In the genomic region with DNA sequence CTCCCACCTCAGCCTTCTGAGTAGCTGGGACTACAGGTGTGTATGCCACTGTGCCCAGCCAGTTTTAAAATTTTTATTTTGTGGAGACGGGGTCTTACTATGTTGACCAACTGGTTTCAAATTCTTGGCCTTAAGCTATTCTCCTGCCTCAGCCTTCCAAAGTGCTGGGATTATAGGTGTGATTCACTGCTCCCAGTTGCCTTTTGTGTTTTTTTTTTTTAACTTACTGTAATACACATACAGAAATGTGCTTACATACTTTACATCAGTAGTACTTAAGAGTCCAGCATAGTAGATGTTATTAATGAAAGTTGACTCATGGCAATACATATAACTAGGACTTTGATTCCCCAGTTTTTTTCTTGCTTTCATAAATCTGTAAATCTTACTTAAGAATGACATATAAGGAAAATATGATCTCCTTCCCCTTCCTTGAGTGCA, we compare ENCODE assay signal across 8 cellular contexts. TPM values are rescaled to one million over a fixed set of nuclear protein-coding genes. Genes with fewer than 3 reads are reported as not detected.
DNase-seq lines count a peak whose midpoint lies in the region; ATAC-seq and TF ChIP-seq lines count a peak whose summit lies in the region.

No MANE protein-coding gene starts in this region.

- TF ChIP-seq CTCF in DND-41 (IDR thresholded peaks at IDR 0.05; ENCODE audit: borderline replicate concordance, extremely low read depth, low read length, poor library complexity, severe bottlenecking) (no peak), Loucy (conservative IDR thresholded peaks at IDR 0.05; ENCODE audit: low read length) (no peak), colonic mucosa (IDR thresholded peaks at IDR 0.05) (no peak), osteocyte (IDR thresholded peaks at IDR 0.05) (no peak)

- intact Hi-C loops in colonic mucosa (cut with DNase I), result no loop called here

- no peaks in the 10 kb centered on the region for H3K9me2 ChIP-seq in Loucy (replicated peaks; ENCODE audit: low read depth, low read length)

- no peaks in the 10 kb centered on the region for H3F3A ChIP-seq in Loucy (ENCODE audit: low read depth)

- H2AFZ ChIP-seq in DND-41 (ENCODE audit: low read depth, low read length), result no peak overlapping the region
- H2AFZ ChIP-seq in Loucy (ENCODE audit: low read length), result no peak overlapping the region

- H3K79me2 ChIP-seq in DND-41 (ENCODE audit: insufficient read depth, low read length) (peaks cover 95% of the 10 kb centered on the region), Loucy (ENCODE audit: insufficient read depth, low read length) (peaks cover 94% of the 10 kb centered on the region)

- peaks cover 71% of the 10 kb centered on the region for H3K4me1 Mint-ChIP-seq in osteocyte (ENCODE audit: unreplicated experiment)

- H3K9me3 Mint-ChIP-seq in osteocyte (ENCODE audit: unreplicated experiment), result no peaks in the 10 kb centered on the region

- H3K27ac Mint-ChIP-seq in osteocyte (ENCODE audit: unreplicated experiment), result peak overlapping the region; percentile 85

- ATAC-seq in DND-41 (ENCODE audit: insufficient read depth, low read depth) (no peak), HG02884 (IDR thresholded peaks at IDR 0.05; ENCODE audit: unreplicated experiment) (no peak), HG02973 (IDR thresholded peaks at IDR 0.05; ENCODE audit: unreplicated experiment) (no peak)

- peaks cover 10% of the 10 kb centered on the region for H3K36me3 ChIP-seq in DND-41 (ENCODE audit: insufficient read depth, low read length)
- H3K36me3 ChIP-seq in Loucy (ENCODE audit: insufficient read depth, low read length), result no peaks in the 10 kb centered on the region
- no peaks in the 10 kb centered on the region for H3K36me3 ChIP-seq in colonic mucosa

- peaks cover 51% of the 10 kb centered on the region for H4K20me1 ChIP-seq in DND-41 (ENCODE audit: insufficient read depth, low read length)
- peaks cover 51% of the 10 kb centered on the region for H4K20me1 ChIP-seq in Loucy (ENCODE audit: insufficient read depth, low read length, poor library complexity, severe bottlenecking)

- peak overlapping the region in 1 of 2 experiments; percentile 31; a peak in 2 of 4 replicates for H3K4me3 ChIP-seq in DND-41 (ENCODE audit: low read depth in 1 of 2, low read length in 2 of 2)
- peak overlapping the region; percentile 90 for H3K4me3 ChIP-seq in Loucy (ENCODE audit: low read length, poor library complexity, severe bottlenecking)
- H3K4me3 ChIP-seq in colonic mucosa, result no peak overlapping the region

- no peaks in the 10 kb centered on the region for H3K27me3 Mint-ChIP-seq in osteocyte (ENCODE audit: unreplicated experiment)

- H3K9ac ChIP-seq in DND-41 (ENCODE audit: low read depth, low read length) (no peak overlapping the region), Loucy (ENCODE audit: low read depth, low read length, poor library complexity, severe bottlenecking) (peak overlapping the region; percentile 39), colonic mucosa (ENCODE audit: low read depth in 2 of 2, low read length in 2 of 2) (no peak overlapping the region)

- H3K4me3 Mint-ChIP-seq in osteocyte (ENCODE audit: unreplicated experiment), result peak overlapping the region; percentile 85

- H3K4me1 ChIP-seq in DND-41 (ENCODE audit: insufficient read depth, low read length) (peaks cover 59% of the 10 kb centered on the region), Loucy (ENCODE audit: insufficient read depth, low read length, poor library complexity, severe bottlenecking) (peaks cover 34% of the 10 kb centered on the region), colonic mucosa (peaks cover 6% of the 10 kb centered on the region)

- H3K36me3 Mint-ChIP-seq in osteocyte (ENCODE audit: unreplicated experiment), result peaks cover 13% of the 10 kb centered on the region

- no peak for DNase-seq in DND-41
- no peak for DNase-seq in colonic mucosa
- no peak for DNase-seq in osteocyte (ENCODE audit: extremely low spot score, unreplicated experiment)
- DNase-seq in DMS 273 (lab: John Stamatoyannopoulos, UW; ENCODE audit: unreplicated experiment), result no peak
- no peak for DNase-seq in NCI-H2107 (lab: John Stamatoyannopoulos, UW)

- H3K9me3 ChIP-seq in DND-41 (ENCODE audit: insufficient read depth, low read length, severe bottlenecking) (no peaks in the 10 kb centered on the region), Loucy (ENCODE audit: insufficient read depth, low read depth, low read length) (no peaks in the 10 kb centered on the region), colonic mucosa (no peaks in the 10 kb centered on the region)

- H3K4me2 ChIP-seq in DND-41 (ENCODE audit: insufficient read depth, low read length) (peak overlapping the region; percentile 74), Loucy (ENCODE audit: low read depth, low read length, poor library complexity, severe bottlenecking) (peak overlapping the region; percentile 93)

- H3K27me3 ChIP-seq in DND-41 (ENCODE audit: insufficient read depth, low read length, poor library complexity) (no peaks in the 10 kb centered on the region), Loucy (ENCODE audit: insufficient read depth, low read length, poor library complexity, severe bottlenecking) (no peaks in the 10 kb centered on the region), colonic mucosa (no peaks in the 10 kb centered on the region)

- H3K27ac ChIP-seq in DND-41 (ENCODE audit: low read length) (peak overlapping the region; percentile 20; the same call in 1 of the 2 replicates), colonic mucosa (peak overlapping the region; percentile 45)

RNA-seq across cellular contexts. Expression of gene MAN2A1, which starts 4.7 kb away (rescaled TPM):
- 100 to 1,000 TPM in 1 of 2 donors, 10 to 100 TPM in 1; 81.2 to 104 TPM for total RNA-seq in colonic mucosa
- total RNA-seq in osteocyte, result 134 and 139 TPM in 2 replicates
